ENCODE assay signal across 15 cellular contexts in genomic region chr20:60327971-60328660, GRCh38.
A peak's percentile ranks its signal among the peaks of the same experiment; 100 is the strongest.
DNase-seq lines count a peak whose midpoint lies in the region; ATAC-seq and TF ChIP-seq lines count a peak whose summit lies in the region.
"Had no signal": no experiment of that assay in that cellular context is flagged by ENCODE, and none has a peak within 500 bp of the region (broad histone marks: within the 10 kb centered on the region; RNA-seq: fewer than 3 reads in every experiment).

No MANE protein-coding gene starts in this region.

- no peaks in the 10 kb centered on the region for H4K20me1 ChIP-seq in osteoblast (ENCODE audit: insufficient read depth, low read length)
- H4K20me1 ChIP-seq: BLaER1 had no signal

- H3K4me3 ChIP-seq in right cardiac atrium (ENCODE audit: low read length) (no peak overlapping the region), osteoblast (ENCODE audit: insufficient read depth, low read length) (no peak overlapping the region)
- H3K4me3 ChIP-seq: BLaER1, HAP-1 had no signal

- ATAC-seq in right cardiac atrium: no peak
- ATAC-seq in HG03571 (IDR thresholded peaks at IDR 0.05; ENCODE audit: unreplicated experiment): no peak
- ATAC-seq in HG03139 (IDR thresholded peaks at IDR 0.05; ENCODE audit: unreplicated experiment): no peak
- no peak for ATAC-seq in left colon

- intact Hi-C loops in cardiac septum (cut with DNase I): no loop called here
- intact Hi-C loops in right cardiac atrium (cut with DNase I): no loop called here
- intact Hi-C loops in left colon (cut with DNase I, micrococcal nuclease): no loop called here

- H3K4me2 ChIP-seq in osteoblast (ENCODE audit: insufficient read depth, low read length): no peak overlapping the region
- H3K4me2 ChIP-seq: BLaER1 had no signal

- DNase-seq in cardiac septum (ENCODE audit: low spot score) (peak; percentile 56), right cardiac atrium (no peak), RPMI7951 (ENCODE audit: low read depth) (peak; percentile 48), osteoblast (ENCODE audit: insufficient read length, low spot score, missing footprints) (peak; percentile 73), left colon (no peak)
- DNase-seq: 8988T; AML-193; Caco-2; CD8-positive, alpha-beta memory T cell; GF-D8 had no signal

- no peak for TF ChIP-seq CTCF in osteoblast (IDR thresholded peaks at IDR 0.05; ENCODE audit: extremely low read depth, low read depth, low read length)

- H3K9me3 ChIP-seq in right cardiac atrium (ENCODE audit: control insufficient read depth, low read length): no peaks in the 10 kb centered on the region
- H3K9me3 ChIP-seq in osteoblast (ENCODE audit: low read depth, low read length): no peaks in the 10 kb centered on the region
- H3K9me3 ChIP-seq: BLaER1, Caco-2, HAP-1 had no signal

- no peaks in the 10 kb centered on the region for H3K36me3 ChIP-seq in osteoblast (ENCODE audit: insufficient read depth, low read length)
- H3K36me3 ChIP-seq: BLaER1, HAP-1 had no signal

- H3K4me1 ChIP-seq in right cardiac atrium (ENCODE audit: control insufficient read depth, insufficient read depth, low read length) (no peaks in the 10 kb centered on the region), osteoblast (ENCODE audit: insufficient read depth, low read length) (no peaks in the 10 kb centered on the region)
- H3K4me1 ChIP-seq: BLaER1, Caco-2, HAP-1 had no signal

- H3K79me2 ChIP-seq in osteoblast (ENCODE audit: insufficient read depth, low read length): no peaks in the 10 kb centered on the region

- H2AFZ ChIP-seq in osteoblast (ENCODE audit: low read length): no peak overlapping the region

- whole genome bisulfite sequencing in right cardiac atrium: 84% methylated on average over 4 of the region's 4 CpGs

- H3K27ac ChIP-seq in right cardiac atrium (ENCODE audit: low read length): no peak overlapping the region
- H3K27ac ChIP-seq in osteoblast (ENCODE audit: low read depth, low read length): no peak overlapping the region
- H3K27ac ChIP-seq: BLaER1, HL-60 had no signal

- H3K27me3 ChIP-seq in right cardiac atrium (ENCODE audit: control insufficient read depth, insufficient read depth) (no peaks in the 10 kb centered on the region), osteoblast (ENCODE audit: insufficient read depth, low read length) (no peaks in the 10 kb centered on the region)
- H3K27me3 ChIP-seq: BLaER1 had no signal

Comparison
In these comparisons a context has a peak if more than half of its experiments do, and no peak if none do; other contexts are left out.
1. DNase-seq: peak in cardiac septum (single experiment), RPMI7951 (single experiment) and osteoblast (single experiment); none in right cardiac atrium (0 of 3) and left colon (0 of 2).